In the genomic region with DNA sequence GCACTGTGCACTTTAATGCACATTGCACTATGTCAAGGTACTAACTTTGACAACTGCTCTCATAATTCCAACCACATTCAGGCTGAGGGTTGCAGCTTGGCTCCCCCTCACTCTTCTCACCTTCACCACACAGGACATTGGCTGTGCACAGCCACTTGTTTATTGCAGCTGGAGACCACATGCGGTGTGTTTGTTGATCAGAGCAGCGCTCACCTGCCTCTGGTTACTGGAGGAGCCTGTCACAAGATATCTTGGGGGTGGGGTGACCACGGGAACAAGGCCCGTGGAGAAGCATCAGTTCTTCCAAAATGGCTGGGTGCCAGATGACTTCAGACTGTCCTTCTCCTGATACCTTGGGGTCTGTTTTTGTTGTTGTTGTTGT, we compare ENCODE assay signal across 9 cellular contexts. TPM values are rescaled to one million over a fixed set of nuclear protein-coding genes. Genes with fewer than 3 reads are reported as not detected.
A peak's percentile ranks its signal among the peaks of the same experiment; 100 is the strongest.
DNase-seq lines count a peak whose midpoint lies in the region; ATAC-seq and TF ChIP-seq lines count a peak whose summit lies in the region.
"Had no signal": no experiment of that assay in that cellular context is flagged by ENCODE, and none has a peak within 500 bp of the region (broad histone marks: within the 10 kb centered on the region; RNA-seq: fewer than 3 reads in every experiment).

No MANE protein-coding gene starts in this region.

- H2AK5ac ChIP-seq in mesendoderm (ENCODE audit: low read length) (no peak overlapping the region), neuronal stem cell (ENCODE audit: low read depth, low read length) (no peak overlapping the region)

- H3K79me2 ChIP-seq in mesendoderm (ENCODE audit: control insufficient read depth, insufficient read depth, low read length), result no peaks in the 10 kb centered on the region

- H3K4me1 ChIP-seq in mesendoderm (ENCODE audit: control insufficient read depth, low read depth, low read length) (peaks cover 3% of the 10 kb centered on the region), neuronal stem cell (ENCODE audit: control insufficient read depth in 2 of 2, insufficient read depth in 1 of 2, low read depth in 1 of 2, low read length in 2 of 2) (peaks cover 0 to 7% of the 10 kb centered on the region in 2 donors), BE2C (no peaks in the 10 kb centered on the region; the same call in 1 of the 2 replicates)

- ATAC-seq in HG03066 (IDR thresholded peaks at IDR 0.05; ENCODE audit: low read depth, unreplicated experiment) (peak; percentile 61), GM18907 (IDR thresholded peaks at IDR 0.05; ENCODE audit: unreplicated experiment) (no peak)

- no peaks in the 10 kb centered on the region for H3K27me3 ChIP-seq in mesendoderm (ENCODE audit: insufficient read depth, low read length, poor library complexity)
- peaks cover 0 to 4% (median 0%) of the 10 kb centered on the region in 3 experiments for H3K27me3 ChIP-seq in neuronal stem cell (ENCODE audit: control insufficient read depth in 3 of 3, insufficient read depth in 3 of 3, low read depth in 1 of 3, low read length in 3 of 3)
- no peaks in the 10 kb centered on the region for H3K27me3 ChIP-seq in BE2C
- H3K27me3 ChIP-seq: neutrophil had no signal

- no peak overlapping the region for H2BK12ac ChIP-seq in neuronal stem cell (ENCODE audit: low read length)

- no peak overlapping the region for H3K56ac ChIP-seq in mesendoderm (ENCODE audit: low read length)

- H3K4me3 ChIP-seq in mesendoderm (ENCODE audit: low read length), result no peak overlapping the region
- no peak overlapping the region for H3K4me3 ChIP-seq in neuronal stem cell (ENCODE audit: low read length in 2 of 2)
- no peak overlapping the region for H3K4me3 ChIP-seq in BE2C (ENCODE audit: low read depth, low read length)

- no peak overlapping the region for H3K14ac ChIP-seq in neuronal stem cell (ENCODE audit: low read length)

- H4K5ac ChIP-seq in mesendoderm (ENCODE audit: low read length), result no peak overlapping the region

- TF ChIP-seq CTCF in GM13976 (IDR thresholded peaks at IDR 0.05; ENCODE audit: borderline replicate concordance, control extremely low read depth, extremely low read depth, insufficient read depth, missing control alignments) (no peak), BE2C (IDR thresholded peaks at IDR 0.05; ENCODE audit: low read depth, low read length) (no peak)

- H3K9ac ChIP-seq in mesendoderm (ENCODE audit: low read length) (no peak overlapping the region), neuronal stem cell (ENCODE audit: low read depth, low read length, poor library complexity) (no peak overlapping the region)

- H2BK120ac ChIP-seq in mesendoderm (ENCODE audit: low read depth, low read length) (no peak overlapping the region), neuronal stem cell (ENCODE audit: low read depth, low read length) (no peak overlapping the region)

- H3K4me2 ChIP-seq in mesendoderm (ENCODE audit: low read length) (no peak overlapping the region), neuronal stem cell (ENCODE audit: insufficient read depth, low read length, poor library complexity, severe bottlenecking) (no peak overlapping the region)

- H3K36me3 ChIP-seq in mesendoderm (ENCODE audit: control insufficient read depth, insufficient read depth, low read length), result no peaks in the 10 kb centered on the region
- H3K36me3 ChIP-seq in neuronal stem cell (replicated peaks in 1 of 2; ENCODE audit: control insufficient read depth in 2 of 2, insufficient read depth in 2 of 2, low read length in 2 of 2), result no peaks in the 10 kb centered on the region
- no peaks in the 10 kb centered on the region for H3K36me3 ChIP-seq in BE2C
- H3K36me3 ChIP-seq: neutrophil had no signal

- no peak overlapping the region for H2AFZ ChIP-seq in neuronal stem cell (ENCODE audit: low read length)

- no peaks in the 10 kb centered on the region for H3K79me1 ChIP-seq in mesendoderm (ENCODE audit: low read length)
- H3K79me1 ChIP-seq in neuronal stem cell (ENCODE audit: low read depth, low read length), result no peaks in the 10 kb centered on the region

- H3K23ac ChIP-seq in mesendoderm (ENCODE audit: low read length), result no peak overlapping the region
- no peak overlapping the region for H3K23ac ChIP-seq in neuronal stem cell (ENCODE audit: low read depth, low read length, poor library complexity)

- H3K9me3 ChIP-seq in neuronal stem cell (replicated peaks in 1 of 2; ENCODE audit: control insufficient read depth in 2 of 2, insufficient read depth in 1 of 2, low read depth in 1 of 2, low read length in 2 of 2) (peaks cover 0 to 2% of the 10 kb centered on the region in 2 donors), BE2C (no peaks in the 10 kb centered on the region)
- H3K9me3 ChIP-seq: neutrophil had no signal

- DNase-seq in GM13976 (ENCODE audit: low spot score), result peak; percentile 55
- peak; percentile 32 for DNase-seq in activated CD4-positive, alpha-beta T cell treated with anti-CD3 and anti-CD28 coated beads, Interleukin-2, amount 50 U/mL, for 1 hour
- peak; percentile 27 for DNase-seq in mesendoderm
- no peak for DNase-seq in neuronal stem cell (ENCODE audit: low spot score)
- no peak for DNase-seq in HCEC 1CT
- DNase-seq in BE2C, result no peak

- H3K27ac ChIP-seq in mesendoderm (ENCODE audit: low read depth, low read length), result no peak overlapping the region
- H3K27ac ChIP-seq in neuronal stem cell (replicated peaks; ENCODE audit: low read length), result no peak overlapping the region
- H3K27ac ChIP-seq: neutrophil had no signal

- no peak overlapping the region for H3K4ac ChIP-seq in mesendoderm (ENCODE audit: low read depth, low read length)
- H3K4ac ChIP-seq in neuronal stem cell (ENCODE audit: low read length), result no peak overlapping the region

- no CpG with 5 or more reads among the region's 4 CpGs for WGBS in mesendoderm (ENCODE audit: extremely low coverage, insufficient coverage, low lambda C conversion rate)
- WGBS in neuronal stem cell (ENCODE audit: extremely low coverage in 2 of 2, insufficient read length in 2 of 2, insufficient replicate concordance in 1 of 2), 2 donors, result no CpG with 5 or more reads among the region's 4 CpGs

- no peak overlapping the region for H3K18ac ChIP-seq in mesendoderm (ENCODE audit: low read length)
- H3K18ac ChIP-seq in neuronal stem cell (ENCODE audit: low read length), result no peak overlapping the region

- no peak overlapping the region for H2BK15ac ChIP-seq in mesendoderm (replicated peaks; ENCODE audit: low read depth)
- no peak overlapping the region for H2BK15ac ChIP-seq in neuronal stem cell (ENCODE audit: low read length)

- in situ Hi-C loops in GM13976 (cut with MboI; ENCODE audit: low sequenced_read_pairs, unreplicated experiment), result no loop called here

- no peak overlapping the region for H2BK5ac ChIP-seq in mesendoderm (ENCODE audit: low read length)
- no peak overlapping the region for H2BK5ac ChIP-seq in neuronal stem cell (ENCODE audit: low read length)

- no peak overlapping the region for H4K8ac ChIP-seq in mesendoderm (ENCODE audit: low read depth, low read length)
- no peak overlapping the region for H4K8ac ChIP-seq in neuronal stem cell (ENCODE audit: low read depth, low read length)

- no peak overlapping the region for H4K91ac ChIP-seq in neuronal stem cell (ENCODE audit: low read depth, low read length, poor library complexity)

RNA-seq across cellular contexts. Expression of gene CCL5, which starts 10.6 kb away (rescaled TPM):
- polyA plus RNA-seq in mesendoderm (2013, experiment 1 of 2), result not detected
- polyA plus RNA-seq in mesendoderm (2013, experiment 2 of 2), result not detected
- 0.06 TPM for polyA plus RNA-seq in neuronal stem cell (2013, experiment 1 of 2)
- polyA plus RNA-seq in neuronal stem cell (2013, experiment 2 of 2), result 0.03 TPM
- polyA plus RNA-seq in BE2C (2012; ENCODE audit: insufficient read depth, insufficient read length, low read depth), result 0.62 TPM

RNA-seq across cellular contexts. Expression of gene HEATR9, which starts 22.1 kb away (rescaled TPM):
- not detected for polyA plus RNA-seq in mesendoderm (2013, experiment 1 of 2)
- not detected for polyA plus RNA-seq in mesendoderm (2013, experiment 2 of 2)
- not detected for polyA plus RNA-seq in neuronal stem cell (2013, experiment 1 of 2)
- not detected for polyA plus RNA-seq in neuronal stem cell (2013, experiment 2 of 2)
- polyA plus RNA-seq in BE2C (2012; ENCODE audit: insufficient read depth, insufficient read length, low read depth), result not detected

RNA-seq across cellular contexts. Expression of gene RDM1, which starts 39.8 kb away (rescaled TPM):
- polyA plus RNA-seq in mesendoderm (2013, experiment 1 of 2), result 1.4 TPM
- polyA plus RNA-seq in mesendoderm (2013, experiment 2 of 2), result 1.5 TPM
- 19.7 TPM for polyA plus RNA-seq in neuronal stem cell (2013, experiment 1 of 2)
- 21.0 TPM for polyA plus RNA-seq in neuronal stem cell (2013, experiment 2 of 2)
- polyA plus RNA-seq in BE2C (2012; ENCODE audit: insufficient read depth, insufficient read length, low read depth), result 0.82 TPM

RNA-seq across cellular contexts. Expression of gene LYZL6, which starts 52.7 kb away (rescaled TPM):
- not detected for polyA plus RNA-seq in mesendoderm (2013, experiment 1 of 2)
- not detected for polyA plus RNA-seq in mesendoderm (2013, experiment 2 of 2)
- polyA plus RNA-seq in neuronal stem cell (2013, experiment 1 of 2), result not detected
- not detected for polyA plus RNA-seq in neuronal stem cell (2013, experiment 2 of 2)
- polyA plus RNA-seq in BE2C (2012; ENCODE audit: insufficient read depth, insufficient read length, low read depth), result not detected

Comparison
In these comparisons a context has a peak if more than half of its experiments do, and no peak if none do; other contexts are left out.
1. DNase-seq: peak in GM13976 (single experiment), activated CD4-positive, alpha-beta T cell treated with anti-CD3 and anti-CD28 coated beads, Interleukin-2, amount 50 U/mL, for 1 hour (single experiment) and mesendoderm (single experiment); none in neuronal stem cell (single experiment), HCEC 1CT (single experiment) and BE2C (single experiment).